Comparison of ENCODE assay signal across 19 cellular contexts in genomic region chr10:73073627-73074026, GRCh38.
"Had no signal": no experiment of that assay in that cellular context is flagged by ENCODE, and none has a peak within 500 bp of the region (broad histone marks: within the 10 kb centered on the region; RNA-seq: fewer than 3 reads in every experiment).

No MANE protein-coding gene starts in this region.

- H3K4me3 Mint-ChIP-seq: nephron; stimulated activated naive B cell treated with anti-CD40 and anti-IgM and Interleukin-4, amounts not matched to agents 10 μg/mL and 1 μg/mL and 100 μg/mL, for 72 hours; stimulated activated naive CD8-positive, alpha-beta T cell treated with anti-CD3 and anti-CD28 coated beads, Interleukin-15, amount 100 ng/mL, for 72 hours had no signal

- H3K9me3 Mint-ChIP-seq: naive B cell; nephron; stimulated activated naive B cell treated with anti-CD40 and anti-IgM and Interleukin-4, amounts not matched to agents 10 μg/mL and 1 μg/mL and 100 μg/mL, for 72 hours; stimulated activated naive CD8-positive, alpha-beta T cell treated with anti-CD3 and anti-CD28 coated beads, Interleukin-15, amount 100 ng/mL, for 72 hours had no signal

- DNase-seq: dorsolateral prefrontal cortex; effector CD8-positive, alpha-beta T cell; gastrocnemius medialis; heart right ventricle; hypothalamus; kidney glomerular epithelial cell; mesendoderm; naive B cell; occipital lobe; pancreas; right cardiac atrium; stimulated activated CD4-positive, alpha-beta T cell treated with anti-CD3 and anti-CD28 coated beads, Interleukin-4, amount 100 ng/mL, for 1 hour; stimulated activated naive B cell treated with anti-CD40 and anti-IgM and Interleukin-4, amounts not matched to agents 10 μg/mL and 1 μg/mL and 100 μg/mL, for 72 hours; stimulated activated naive CD8-positive, alpha-beta T cell treated with anti-CD3 and anti-CD28 coated beads, Interleukin-15, amount 100 ng/mL, for 72 hours; testis; upper lobe of right lung had no signal

- H3K27me3 Mint-ChIP-seq: naive B cell; progenitor cell of endocrine pancreas; stimulated activated naive B cell treated with anti-CD40 and anti-IgM and Interleukin-4, amounts not matched to agents 10 μg/mL and 1 μg/mL and 100 μg/mL, for 72 hours; stimulated activated naive CD8-positive, alpha-beta T cell treated with anti-CD3 and anti-CD28 coated beads, Interleukin-15, amount 100 ng/mL, for 72 hours had no signal

- H3K27ac Mint-ChIP-seq: nephron; progenitor cell of endocrine pancreas; stimulated activated naive B cell treated with anti-CD40 and anti-IgM and Interleukin-4, amounts not matched to agents 10 μg/mL and 1 μg/mL and 100 μg/mL, for 72 hours had no signal

- FAIRE-seq: islet of Langerhans, pancreas had no signal

- ATAC-seq: gastrocnemius medialis; pancreas; right cardiac atrium; stimulated activated naive B cell treated with anti-CD40 and anti-IgM and Interleukin-4, amounts not matched to agents 10 μg/mL and 1 μg/mL and 100 μg/mL, for 72 hours; stimulated activated naive CD8-positive, alpha-beta T cell treated with anti-CD3 and anti-CD28 coated beads, Interleukin-15, amount 100 ng/mL, for 72 hours; upper lobe of right lung had no signal
